ENCODE assay signal across 1 cellular context in the genomic region with DNA sequence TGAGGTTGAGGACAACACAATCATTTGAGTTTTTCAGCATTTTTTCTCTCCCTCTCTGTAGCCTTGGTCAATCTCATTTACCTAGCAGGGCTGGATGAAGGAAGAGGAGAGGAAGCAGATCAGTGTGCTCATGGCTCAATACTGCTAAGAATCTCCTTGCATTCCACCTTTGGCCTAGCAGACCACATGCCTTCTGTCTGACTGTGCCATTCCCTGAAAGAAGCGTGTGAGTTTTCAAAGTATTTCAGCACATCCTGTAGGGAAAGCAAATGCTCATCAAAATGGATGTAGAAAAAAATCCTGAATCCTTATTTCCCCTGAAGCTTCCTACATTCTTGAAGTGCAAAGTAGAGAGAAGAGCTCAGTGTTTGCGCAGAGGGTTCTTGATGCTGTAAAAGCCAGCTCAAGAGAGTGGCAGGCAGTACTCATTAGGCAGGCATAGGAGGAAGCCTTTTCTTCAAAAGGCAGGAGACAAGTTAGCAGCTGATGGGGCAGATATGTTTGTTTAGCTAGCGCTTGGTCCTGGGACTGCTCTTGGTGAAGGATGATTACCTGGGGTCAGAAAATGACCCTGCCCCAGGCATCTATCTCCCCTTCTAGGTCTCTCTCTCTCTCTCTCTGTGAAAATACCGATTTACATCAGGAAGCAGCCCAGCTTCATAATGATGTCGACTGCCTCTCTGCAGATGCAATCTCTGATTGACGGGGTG.
TF ChIP-seq lines count a peak whose summit lies in the region.

No MANE protein-coding gene starts in this region.

TF ChIP-seq in H1, 55 proteins besides CTCF, POLR2A, EP300 and RAD21 (continued from another document):
- TF ChIP-seq EZH2 (IDR thresholded peaks at IDR 0.05; ENCODE audit: low read depth, low read length, severe bottlenecking) (no peak), SP4 (IDR thresholded peaks at IDR 0.05; ENCODE audit: low read length) (no peak), HDAC6 (IDR thresholded peaks at IDR 0.05; ENCODE audit: low read depth, low read length) (no peak), ASH2L (IDR thresholded peaks at IDR 0.05; ENCODE audit: low read length) (no peak), RXRA (IDR thresholded peaks at IDR 0.05; ENCODE audit: insufficient read depth, low read depth, low read length) (no peak), KDM1A (IDR thresholded peaks at IDR 0.05; ENCODE audit: borderline replicate concordance, low read length) (no peak), RBBP5 (IDR thresholded peaks at IDR 0.05; ENCODE audit: borderline replicate concordance, low read depth, low read length) (no peak), ZNF274 (IDR thresholded peaks at IDR 0.05; ENCODE audit: borderline replicate concordance, extremely low read depth, low read length) (no peak)
- TF ChIP-seq, protein P1, sequence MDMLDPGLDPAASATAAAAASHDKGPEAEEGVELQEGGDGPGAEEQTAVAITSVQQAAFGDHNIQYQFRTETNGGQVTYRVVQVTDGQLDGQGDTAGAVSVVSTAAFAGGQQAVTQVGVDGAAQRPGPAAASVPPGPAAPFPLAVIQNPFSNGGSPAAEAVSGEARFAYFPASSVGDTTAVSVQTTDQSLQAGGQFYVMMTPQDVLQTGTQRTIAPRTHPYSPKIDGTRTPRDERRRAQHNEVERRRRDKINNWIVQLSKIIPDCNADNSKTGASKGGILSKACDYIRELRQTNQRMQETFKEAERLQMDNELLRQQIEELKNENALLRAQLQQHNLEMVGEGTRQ (IDR thresholded peaks at IDR 0.05; ENCODE audit: low read length) = no peak
- TF ChIP-seq, protein P2, sequence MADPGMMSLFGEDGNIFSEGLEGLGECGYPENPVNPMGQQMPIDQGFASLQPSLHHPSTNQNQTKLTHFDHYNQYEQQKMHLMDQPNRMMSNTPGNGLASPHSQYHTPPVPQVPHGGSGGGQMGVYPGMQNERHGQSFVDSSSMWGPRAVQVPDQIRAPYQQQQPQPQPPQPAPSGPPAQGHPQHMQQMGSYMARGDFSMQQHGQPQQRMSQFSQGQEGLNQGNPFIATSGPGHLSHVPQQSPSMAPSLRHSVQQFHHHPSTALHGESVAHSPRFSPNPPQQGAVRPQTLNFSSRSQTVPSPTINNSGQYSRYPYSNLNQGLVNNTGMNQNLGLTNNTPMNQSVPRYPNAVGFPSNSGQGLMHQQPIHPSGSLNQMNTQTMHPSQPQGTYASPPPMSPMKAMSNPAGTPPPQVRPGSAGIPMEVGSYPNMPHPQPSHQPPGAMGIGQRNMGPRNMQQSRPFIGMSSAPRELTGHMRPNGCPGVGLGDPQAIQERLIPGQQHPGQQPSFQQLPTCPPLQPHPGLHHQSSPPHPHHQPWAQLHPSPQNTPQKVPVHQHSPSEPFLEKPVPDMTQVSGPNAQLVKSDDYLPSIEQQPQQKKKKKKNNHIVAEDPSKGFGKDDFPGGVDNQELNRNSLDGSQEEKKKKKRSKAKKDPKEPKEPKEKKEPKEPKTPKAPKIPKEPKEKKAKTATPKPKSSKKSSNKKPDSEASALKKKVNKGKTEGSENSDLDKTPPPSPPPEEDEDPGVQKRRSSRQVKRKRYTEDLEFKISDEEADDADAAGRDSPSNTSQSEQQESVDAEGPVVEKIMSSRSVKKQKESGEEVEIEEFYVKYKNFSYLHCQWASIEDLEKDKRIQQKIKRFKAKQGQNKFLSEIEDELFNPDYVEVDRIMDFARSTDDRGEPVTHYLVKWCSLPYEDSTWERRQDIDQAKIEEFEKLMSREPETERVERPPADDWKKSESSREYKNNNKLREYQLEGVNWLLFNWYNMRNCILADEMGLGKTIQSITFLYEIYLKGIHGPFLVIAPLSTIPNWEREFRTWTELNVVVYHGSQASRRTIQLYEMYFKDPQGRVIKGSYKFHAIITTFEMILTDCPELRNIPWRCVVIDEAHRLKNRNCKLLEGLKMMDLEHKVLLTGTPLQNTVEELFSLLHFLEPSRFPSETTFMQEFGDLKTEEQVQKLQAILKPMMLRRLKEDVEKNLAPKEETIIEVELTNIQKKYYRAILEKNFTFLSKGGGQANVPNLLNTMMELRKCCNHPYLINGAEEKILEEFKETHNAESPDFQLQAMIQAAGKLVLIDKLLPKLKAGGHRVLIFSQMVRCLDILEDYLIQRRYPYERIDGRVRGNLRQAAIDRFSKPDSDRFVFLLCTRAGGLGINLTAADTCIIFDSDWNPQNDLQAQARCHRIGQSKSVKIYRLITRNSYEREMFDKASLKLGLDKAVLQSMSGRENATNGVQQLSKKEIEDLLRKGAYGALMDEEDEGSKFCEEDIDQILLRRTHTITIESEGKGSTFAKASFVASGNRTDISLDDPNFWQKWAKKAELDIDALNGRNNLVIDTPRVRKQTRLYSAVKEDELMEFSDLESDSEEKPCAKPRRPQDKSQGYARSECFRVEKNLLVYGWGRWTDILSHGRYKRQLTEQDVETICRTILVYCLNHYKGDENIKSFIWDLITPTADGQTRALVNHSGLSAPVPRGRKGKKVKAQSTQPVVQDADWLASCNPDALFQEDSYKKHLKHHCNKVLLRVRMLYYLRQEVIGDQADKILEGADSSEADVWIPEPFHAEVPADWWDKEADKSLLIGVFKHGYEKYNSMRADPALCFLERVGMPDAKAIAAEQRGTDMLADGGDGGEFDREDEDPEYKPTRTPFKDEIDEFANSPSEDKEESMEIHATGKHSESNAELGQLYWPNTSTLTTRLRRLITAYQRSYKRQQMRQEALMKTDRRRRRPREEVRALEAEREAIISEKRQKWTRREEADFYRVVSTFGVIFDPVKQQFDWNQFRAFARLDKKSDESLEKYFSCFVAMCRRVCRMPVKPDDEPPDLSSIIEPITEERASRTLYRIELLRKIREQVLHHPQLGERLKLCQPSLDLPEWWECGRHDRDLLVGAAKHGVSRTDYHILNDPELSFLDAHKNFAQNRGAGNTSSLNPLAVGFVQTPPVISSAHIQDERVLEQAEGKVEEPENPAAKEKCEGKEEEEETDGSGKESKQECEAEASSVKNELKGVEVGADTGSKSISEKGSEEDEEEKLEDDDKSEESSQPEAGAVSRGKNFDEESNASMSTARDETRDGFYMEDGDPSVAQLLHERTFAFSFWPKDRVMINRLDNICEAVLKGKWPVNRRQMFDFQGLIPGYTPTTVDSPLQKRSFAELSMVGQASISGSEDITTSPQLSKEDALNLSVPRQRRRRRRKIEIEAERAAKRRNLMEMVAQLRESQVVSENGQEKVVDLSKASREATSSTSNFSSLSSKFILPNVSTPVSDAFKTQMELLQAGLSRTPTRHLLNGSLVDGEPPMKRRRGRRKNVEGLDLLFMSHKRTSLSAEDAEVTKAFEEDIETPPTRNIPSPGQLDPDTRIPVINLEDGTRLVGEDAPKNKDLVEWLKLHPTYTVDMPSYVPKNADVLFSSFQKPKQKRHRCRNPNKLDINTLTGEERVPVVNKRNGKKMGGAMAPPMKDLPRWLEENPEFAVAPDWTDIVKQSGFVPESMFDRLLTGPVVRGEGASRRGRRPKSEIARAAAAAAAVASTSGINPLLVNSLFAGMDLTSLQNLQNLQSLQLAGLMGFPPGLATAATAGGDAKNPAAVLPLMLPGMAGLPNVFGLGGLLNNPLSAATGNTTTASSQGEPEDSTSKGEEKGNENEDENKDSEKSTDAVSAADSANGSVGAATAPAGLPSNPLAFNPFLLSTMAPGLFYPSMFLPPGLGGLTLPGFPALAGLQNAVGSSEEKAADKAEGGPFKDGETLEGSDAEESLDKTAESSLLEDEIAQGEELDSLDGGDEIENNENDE (IDR thresholded peaks at IDR 0.05; ENCODE audit: insufficient replicate concordance, low read length) = no peak
TF ChIP-seq in H1: peak in this region for 0.
